ENCODE assay signal across 30 cellular contexts in genomic region chr2:140362361-140362760, GRCh38.
A peak's percentile ranks its signal among the peaks of the same experiment; 100 is the strongest.
DNase-seq lines count a peak whose midpoint lies in the region; ATAC-seq and TF ChIP-seq lines count a peak whose summit lies in the region.
"Had no signal": no experiment of that assay in that cellular context is flagged by ENCODE, and none has a peak within 500 bp of the region (broad histone marks: within the 10 kb centered on the region; RNA-seq: fewer than 3 reads in every experiment).

No MANE protein-coding gene starts in this region.

- H3K4me3 ChIP-seq in LNCaP clone FGC (ENCODE audit: low read depth, low read length) = no peak overlapping the region
- H3K4me3 ChIP-seq in trophoblast cell (ENCODE audit: low read depth, low read length) = no peak overlapping the region
- no peak overlapping the region for H3K4me3 ChIP-seq in heart right ventricle
- H3K4me3 ChIP-seq in SK-N-SH (ENCODE audit: low read depth in 2 of 2, low read length in 1 of 2) = no peak overlapping the region
- H3K4me3 ChIP-seq: A549; BLaER1; BLaER1 treated with 17β-estradiol and CSF1 and Interleukin-3, amounts not matched to agents 10 nM and 100 nM had no signal

- no peak overlapping the region for H3K4ac ChIP-seq in trophoblast cell (ENCODE audit: low read depth, low read length)

- no peak for TF ChIP-seq RAD21 in SK-N-SH (IDR thresholded peaks at IDR 0.05; ENCODE audit: low read length)

- H2AFZ ChIP-seq in trophoblast cell (ENCODE audit: insufficient read depth, low read length, poor library complexity) = no peak overlapping the region
- H2AFZ ChIP-seq in SK-N-SH (ENCODE audit: low read depth) = no peak overlapping the region

- H3K14ac ChIP-seq in trophoblast cell (ENCODE audit: low read length) = no peak overlapping the region

- no peak for ATAC-seq in heart right ventricle
- ATAC-seq: A549; CD8-positive, alpha-beta T cell had no signal

- no peaks in the 10 kb centered on the region for H3K27me3 ChIP-seq in trophoblast cell (ENCODE audit: insufficient read depth, low read length)
- no peaks in the 10 kb centered on the region for H3K27me3 ChIP-seq in heart right ventricle
- no peaks in the 10 kb centered on the region for H3K27me3 ChIP-seq in SK-N-SH (ENCODE audit: insufficient read depth)
- H3K27me3 ChIP-seq: BE2C; BLaER1; BLaER1 treated with 17β-estradiol and CSF1 and Interleukin-3, amounts not matched to agents 10 nM and 100 nM had no signal

- intact Hi-C loops in heart right ventricle (cut with DNase I) = no loop called here

- TF ChIP-seq EP300 in SK-N-SH (IDR thresholded peaks at IDR 0.05; ENCODE audit: borderline replicate concordance in 1 of 2, low read depth in 1 of 2, low read length in 1 of 2) = no peak

- H4K12ac ChIP-seq in trophoblast cell (ENCODE audit: low read depth, low read length) = no peak overlapping the region

- no peak overlapping the region for H2AK5ac ChIP-seq in trophoblast cell (ENCODE audit: low read length)

- H3K9me2 ChIP-seq in SK-N-SH = no peaks in the 10 kb centered on the region

- no peaks in the 10 kb centered on the region for H3K79me1 ChIP-seq in trophoblast cell (ENCODE audit: low read length)

- TF ChIP-seq CTCF in LNCaP clone FGC (IDR thresholded peaks at IDR 0.05; ENCODE audit: control insufficient read depth, extremely low read depth, insufficient read depth) (no peak), heart right ventricle (IDR thresholded peaks at IDR 0.05) (no peak), SK-N-SH (IDR thresholded peaks at IDR 0.05) (no peak)

- H4K8ac ChIP-seq in trophoblast cell (ENCODE audit: low read depth, low read length) = no peak overlapping the region

- no peak overlapping the region for H2BK120ac ChIP-seq in trophoblast cell (ENCODE audit: insufficient read depth, low read length, poor library complexity)

- H2BK12ac ChIP-seq in trophoblast cell (ENCODE audit: low read length) = no peak overlapping the region

- CTCF ChIA-PET in SK-N-SH (lab: Yijun Ruan, JAX) = no interaction called here

- no peaks in the 10 kb centered on the region for H3F3A ChIP-seq in SK-N-SH (replicated peaks; ENCODE audit: insufficient read depth)

- peak overlapping the region; percentile 49 for H2BK5ac ChIP-seq in trophoblast cell (ENCODE audit: low read depth, low read length, poor library complexity)

- H3K79me2 ChIP-seq in trophoblast cell (ENCODE audit: control insufficient read depth, insufficient read depth, low read length, poor library complexity) = no peaks in the 10 kb centered on the region
- H3K79me2 ChIP-seq in SK-N-SH (ENCODE audit: insufficient read depth) = no peaks in the 10 kb centered on the region

- H3K23ac ChIP-seq in trophoblast cell (ENCODE audit: low read length) = no peak overlapping the region

- no peak overlapping the region for H3K18ac ChIP-seq in trophoblast cell (ENCODE audit: low read length)

- DNase-seq in DMS53 (lab: John Stamatoyannopoulos, UW) = peak; percentile 0
- no peak for DNase-seq in DMS53 treated with DMSO at 0.1 percent for 48 hours (lab: John Stamatoyannopoulos, UW; ENCODE audit: unreplicated experiment)
- peak; percentile 73 for DNase-seq in LNCaP clone FGC (ENCODE audit: low read depth)
- no peak for DNase-seq in trophoblast cell
- no peak for DNase-seq in heart right ventricle
- DNase-seq in SK-N-SH = no peak
- DNase-seq: 8988T; ACHN; AML-193; BE2C; C1 segment of cervical spinal cord; Caco-2; Calu3; CD4-positive, alpha-beta memory T cell; CD4-positive, alpha-beta T cell; CD4-positive, CD25-positive, alpha-beta regulatory T cell; CD8-positive, alpha-beta memory T cell; CD8-positive, alpha-beta T cell; COR-L47; DMS 273 treated with DMSO at 0.1 percent for 48 hours; DMS153; DMS79; DMS79 treated with DMSO at 0.1 percent for 48 hours; DND-41; EL had no signal

- H3K36me3 ChIP-seq in trophoblast cell (ENCODE audit: control insufficient read depth in 1 of 2, insufficient read depth in 2 of 2, low read length in 2 of 2) (no peaks in the 10 kb centered on the region), heart right ventricle (no peaks in the 10 kb centered on the region), SK-N-SH (replicated peaks in 1 of 2; ENCODE audit: control insufficient read depth in 1 of 2, insufficient read depth in 2 of 2, low read length in 1 of 2) (no peaks in the 10 kb centered on the region)
- H3K36me3 ChIP-seq: BE2C; BLaER1; BLaER1 treated with 17β-estradiol and CSF1 and Interleukin-3, amounts not matched to agents 10 nM and 100 nM had no signal

- POLR2A ChIA-PET in SK-N-SH (lab: Yijun Ruan, JAX) = no interaction called here

- no peak overlapping the region for H3K9ac ChIP-seq in trophoblast cell (ENCODE audit: low read length)
- no peak overlapping the region for H3K9ac ChIP-seq in SK-N-SH
- H3K9ac ChIP-seq: BLaER1; BLaER1 treated with 17β-estradiol and CSF1 and Interleukin-3, amounts not matched to agents 10 nM and 100 nM had no signal

- H4K20me1 ChIP-seq in SK-N-SH (ENCODE audit: insufficient read depth) = no peaks in the 10 kb centered on the region
- H4K20me1 ChIP-seq: BLaER1; BLaER1 treated with 17β-estradiol and CSF1 and Interleukin-3, amounts not matched to agents 10 nM and 100 nM had no signal

- no CpG with 5 or more reads among the region's 1 CpG for WGBS in trophoblast cell (ENCODE audit: extremely low coverage, insufficient coverage, insufficient read length)
- 95 to 98% methylated on average over 1 of the region's 1 CpG for WGBS in heart right ventricle, 2 donors
- 95% methylated on average over 1 of the region's 1 CpG for WGBS in SK-N-SH (ENCODE audit: low lambda C conversion rate)

- no peaks in the 10 kb centered on the region for H3K4me1 ChIP-seq in trophoblast cell (ENCODE audit: control insufficient read depth in 1 of 2, insufficient read depth in 2 of 2, low read length in 2 of 2)
- H3K4me1 ChIP-seq in heart right ventricle = no peaks in the 10 kb centered on the region
- peaks cover 0 to 9% of the 10 kb centered on the region in 2 experiments; a peak in 1 of 4 replicates for H3K4me1 ChIP-seq in SK-N-SH (ENCODE audit: control insufficient read depth in 1 of 2, insufficient read depth in 2 of 2, low read depth in 1 of 2, low read length in 1 of 2)
- H3K4me1 ChIP-seq: A549; BE2C; BLaER1; BLaER1 treated with 17β-estradiol and CSF1 and Interleukin-3, amounts not matched to agents 10 nM and 100 nM; Caco-2 had no signal

- H3K27ac ChIP-seq in trophoblast cell (ENCODE audit: low read depth, low read length) (no peak overlapping the region), heart right ventricle (no peak overlapping the region), SK-N-SH (ENCODE audit: low read depth in 2 of 2, low read length in 1 of 2) (no peak overlapping the region)
- H3K27ac ChIP-seq: 22Rv1; A549; BLaER1; BLaER1 treated with 17β-estradiol and CSF1 and Interleukin-3, amounts not matched to agents 10 nM and 100 nM; C4-2B had no signal

- no peak overlapping the region for H3K4me2 ChIP-seq in trophoblast cell (ENCODE audit: low read length)
- H3K4me2 ChIP-seq in SK-N-SH = no peak overlapping the region
- H3K4me2 ChIP-seq: A549; BLaER1; BLaER1 treated with 17β-estradiol and CSF1 and Interleukin-3, amounts not matched to agents 10 nM and 100 nM had no signal

- H3K9me3 ChIP-seq in trophoblast cell (ENCODE audit: insufficient read depth, low read depth, low read length) (no peaks in the 10 kb centered on the region), heart right ventricle (no peaks in the 10 kb centered on the region), SK-N-SH (no peaks in the 10 kb centered on the region)
- H3K9me3 ChIP-seq: A549; BE2C; BLaER1; BLaER1 treated with 17β-estradiol and CSF1 and Interleukin-3, amounts not matched to agents 10 nM and 100 nM; Caco-2 had no signal

- no peak overlapping the region for H4K91ac ChIP-seq in trophoblast cell (ENCODE audit: low read depth, low read length)

TF ChIP-seq in SK-N-SH, 30 proteins besides CTCF, POLR2A, EP300 and RAD21 (continues in another document):
- TF ChIP-seq, protein P1, sequence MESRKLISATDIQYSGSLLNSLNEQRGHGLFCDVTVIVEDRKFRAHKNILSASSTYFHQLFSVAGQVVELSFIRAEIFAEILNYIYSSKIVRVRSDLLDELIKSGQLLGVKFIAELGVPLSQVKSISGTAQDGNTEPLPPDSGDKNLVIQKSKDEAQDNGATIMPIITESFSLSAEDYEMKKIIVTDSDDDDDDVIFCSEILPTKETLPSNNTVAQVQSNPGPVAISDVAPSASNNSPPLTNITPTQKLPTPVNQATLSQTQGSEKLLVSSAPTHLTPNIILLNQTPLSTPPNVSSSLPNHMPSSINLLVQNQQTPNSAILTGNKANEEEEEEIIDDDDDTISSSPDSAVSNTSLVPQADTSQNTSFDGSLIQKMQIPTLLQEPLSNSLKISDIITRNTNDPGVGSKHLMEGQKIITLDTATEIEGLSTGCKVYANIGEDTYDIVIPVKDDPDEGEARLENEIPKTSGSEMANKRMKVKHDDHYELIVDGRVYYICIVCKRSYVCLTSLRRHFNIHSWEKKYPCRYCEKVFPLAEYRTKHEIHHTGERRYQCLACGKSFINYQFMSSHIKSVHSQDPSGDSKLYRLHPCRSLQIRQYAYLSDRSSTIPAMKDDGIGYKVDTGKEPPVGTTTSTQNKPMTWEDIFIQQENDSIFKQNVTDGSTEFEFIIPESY (IDR thresholded peaks at IDR 0.05; ENCODE audit: borderline replicate concordance, low read depth) = no peak
- no peak for TF ChIP-seq USF1 (IDR thresholded peaks at IDR 0.05; ENCODE audit: borderline replicate concordance, low read depth)
- TF ChIP-seq POLR2AphosphoS5 (IDR thresholded peaks at IDR 0.05; ENCODE audit: low read depth, low read length) = no peak
- TF ChIP-seq EZH2phosphoT487 (IDR thresholded peaks at IDR 0.05; ENCODE audit: borderline replicate concordance, low read depth) = no peak
- no peak for TF ChIP-seq YY1 (IDR thresholded peaks at IDR 0.05; ENCODE audit: low read depth)
- TF ChIP-seq FOSL2 (IDR thresholded peaks at IDR 0.05; ENCODE audit: borderline replicate concordance, low read depth) = no peak
- TF ChIP-seq GATA2 (CRISPR knock-in tag; IDR thresholded peaks at IDR 0.05) = no peak
- TF ChIP-seq NRF1 (IDR thresholded peaks at IDR 0.05; ENCODE audit: low read depth, low read length) = no peak

Comparison
In these comparisons a context has a peak if more than half of its experiments do, and no peak if none do; other contexts are left out.
1. DNase-seq: peak in DMS53 (single experiment) and LNCaP clone FGC (single experiment); none in DMS53 treated with DMSO at 0.1 percent for 48 hours (single experiment), trophoblast cell (0 of 2), heart right ventricle (0 of 2) and SK-N-SH (single experiment).